28 cellular contexts compared by ENCODE assay signal in genomic region chr3:123332124-123332641, GRCh38.
DNase-seq lines count a peak whose midpoint lies in the region; ATAC-seq and TF ChIP-seq lines count a peak whose summit lies in the region.
"Had no signal": no experiment of that assay in that cellular context is flagged by ENCODE, and none has a peak within 500 bp of the region (broad histone marks: within the 10 kb centered on the region; RNA-seq: fewer than 3 reads in every experiment).

No MANE protein-coding gene starts in this region.

- H3K27me3 ChIP-seq in left ventricle myocardium inferior (ENCODE audit: low read depth) (peaks cover 5% of the 10 kb centered on the region), sigmoid colon (no peaks in the 10 kb centered on the region)

- in situ Hi-C loops in KBM-7 (cut with MboI; ENCODE audit: low pct_unique_long_range_greater_than_20kb, low sequenced_read_pairs) = no loop called here

- H3K27me3 Mint-ChIP-seq in CD14-positive monocyte (ENCODE audit: low read depth in 3 of 3) = peaks cover 7 to 9% (median 8%) of the 10 kb centered on the region in 3 donors
- no peaks in the 10 kb centered on the region for H3K27me3 Mint-ChIP-seq in activated CD8-positive, alpha-beta memory T cell treated with anti-CD3 and anti-CD28 coated beads, Interleukin-2, amount 10 ng/mL, durations not matched to agents 7 days and 5 days

- H3K4me1 ChIP-seq in left ventricle myocardium inferior = peaks cover 98% of the 10 kb centered on the region
- H3K4me1 ChIP-seq in sigmoid colon = peaks cover 0 to 69% (median 57%) of the 10 kb centered on the region in 4 donors

- ATAC-seq in activated CD8-positive, alpha-beta memory T cell treated with anti-CD3 and anti-CD28 coated beads, Interleukin-2, amount 10 ng/mL, durations not matched to agents 7 days and 5 days = no peak
- ATAC-seq: activated CD8-positive, alpha-beta T cell treated with anti-CD3 and anti-CD28 coated beads for 36 hours; HCT116; PC-3 had no signal

- H3K9me3 ChIP-seq in left ventricle myocardium inferior (replicated peaks) = no peaks in the 10 kb centered on the region
- no peaks in the 10 kb centered on the region for H3K9me3 ChIP-seq in sigmoid colon

- H3K27ac ChIP-seq in left ventricle myocardium inferior (replicated peaks) = peak overlapping the region; percentile 87
- peak overlapping the region; percentile 76 to 87 (median 83) for H3K27ac ChIP-seq in sigmoid colon
- H3K27ac ChIP-seq: HL-60, SK-N-MC had no signal

- CTCF ChIA-PET in activated CD8-positive, alpha-beta memory T cell treated with anti-CD3 and anti-CD28 coated beads, Interleukin-2, amount 10 ng/mL, durations not matched to agents 7 days and 5 days (lab: Charles Lee) = interaction anchor here (1.1 to 1.6 kb wide), 2 partner anchors 11 to 227 kb away, joined by 3 to 4 read pairs; no protein-coding TSS in a partner anchor

- H3K4me1 Mint-ChIP-seq in CD14-positive monocyte = no peaks in the 10 kb centered on the region
- peaks cover 6% of the 10 kb centered on the region for H3K4me1 Mint-ChIP-seq in activated CD8-positive, alpha-beta memory T cell treated with anti-CD3 and anti-CD28 coated beads, Interleukin-2, amount 10 ng/mL, durations not matched to agents 7 days and 5 days

- TF ChIP-seq POLR2A in sigmoid colon (IDR thresholded peaks at IDR 0.05) = no peak

- 90% methylated on average over 15 of the region's 15 CpGs for WGBS in sigmoid colon, 2 donors

- H3K9me3 Mint-ChIP-seq in CD14-positive monocyte = no peaks in the 10 kb centered on the region
- no peaks in the 10 kb centered on the region for H3K9me3 Mint-ChIP-seq in activated CD8-positive, alpha-beta memory T cell treated with anti-CD3 and anti-CD28 coated beads, Interleukin-2, amount 10 ng/mL, durations not matched to agents 7 days and 5 days (ENCODE audit: low read depth)
- H3K9me3 Mint-ChIP-seq: activated CD8-positive, alpha-beta T cell treated with anti-CD3 and anti-CD28 coated beads for 36 hours; activated naive CD4-positive, alpha-beta T cell treated with anti-CD3 and anti-CD28 coated beads for 36 hours; activated T-cell treated with anti-CD3 and anti-CD28 coated beads, Interleukin-2, amount 50 U/mL, for 24 hours; endodermal cell; IgD-negative memory B cell had no signal

- DNase-seq in CD14-positive monocyte (ENCODE audit: low spot score) (peak; percentile 35), SK-N-DZ (ENCODE audit: low spot score) (peak; percentile 66), left ventricle myocardium inferior (peak; percentile 13), sigmoid colon (peak; percentile 62), KBM-7 (no peak), amniotic stem cell (lab: John Stamatoyannopoulos, UW) (no peak), activated T-cell treated with anti-CD3 and anti-CD28 coated beads for 4 hours (no peak)
- DNase-seq in activated CD8-positive, alpha-beta memory T cell treated with anti-CD3 and anti-CD28 coated beads, Interleukin-2, amount 10 ng/mL, durations not matched to agents 7 days and 5 days = no peak
- DNase-seq: ACHN; activated CD4-positive, CD25-positive, alpha-beta regulatory T cell; activated CD8-positive, alpha-beta T cell treated with anti-CD3 and anti-CD28 coated beads for 36 hours; activated naive CD4-positive, alpha-beta T cell treated with anti-CD3 and anti-CD28 coated beads for 36 hours; activated T-cell treated with anti-CD3 and anti-CD28 coated beads, Interleukin-2, amount 50 U/mL, for 24 hours; C1 segment of cervical spinal cord; endodermal cell; GDM1; immature natural killer cell; NCI-H1694; NCI-H748 treated with DMSO at 0.1 percent for 48 hours; PC-3; stimulated activated CD4-positive, alpha-beta T cell treated with anti-CD3 and anti-CD28 coated beads, Interleukin-12 subunit alpha, Interleukin-12 subunit beta, amount 100 ng/mL, for 4 hours; substantia nigra; T1000 had no signal

- no peak for TF ChIP-seq CTCF in CD14-positive monocyte (IDR thresholded peaks at IDR 0.05)
- TF ChIP-seq CTCF in left ventricle myocardium inferior (IDR thresholded peaks at IDR 0.05; ENCODE audit: borderline replicate concordance) = no peak
- TF ChIP-seq CTCF in sigmoid colon (IDR thresholded peaks at IDR 0.05) = no peak

- no peak overlapping the region for H3K27ac Mint-ChIP-seq in CD14-positive monocyte
- no peak overlapping the region for H3K27ac Mint-ChIP-seq in activated CD8-positive, alpha-beta memory T cell treated with anti-CD3 and anti-CD28 coated beads, Interleukin-2, amount 10 ng/mL, durations not matched to agents 7 days and 5 days
- H3K27ac Mint-ChIP-seq: activated CD8-positive, alpha-beta T cell treated with anti-CD3 and anti-CD28 coated beads for 36 hours; activated naive CD4-positive, alpha-beta T cell treated with anti-CD3 and anti-CD28 coated beads for 36 hours; activated T-cell treated with anti-CD3 and anti-CD28 coated beads, Interleukin-2, amount 50 U/mL, for 24 hours; endodermal cell; IgD-negative memory B cell; immature natural killer cell had no signal

- TF ChIP-seq EP300 in sigmoid colon (IDR thresholded peaks at IDR 0.05) = no peak

- no peaks in the 10 kb centered on the region for H3K36me3 Mint-ChIP-seq in CD14-positive monocyte
- no peaks in the 10 kb centered on the region for H3K36me3 Mint-ChIP-seq in activated CD8-positive, alpha-beta memory T cell treated with anti-CD3 and anti-CD28 coated beads, Interleukin-2, amount 10 ng/mL, durations not matched to agents 7 days and 5 days
- H3K36me3 Mint-ChIP-seq: IgD-negative memory B cell, immature natural killer cell had no signal

- no peak overlapping the region for H3K4me3 Mint-ChIP-seq in CD14-positive monocyte
- H3K4me3 Mint-ChIP-seq in activated CD8-positive, alpha-beta memory T cell treated with anti-CD3 and anti-CD28 coated beads, Interleukin-2, amount 10 ng/mL, durations not matched to agents 7 days and 5 days = no peak overlapping the region
- H3K4me3 Mint-ChIP-seq: activated CD8-positive, alpha-beta T cell treated with anti-CD3 and anti-CD28 coated beads for 36 hours; activated naive CD4-positive, alpha-beta T cell treated with anti-CD3 and anti-CD28 coated beads for 36 hours; activated T-cell treated with anti-CD3 and anti-CD28 coated beads, Interleukin-2, amount 50 U/mL, for 24 hours; endodermal cell; immature natural killer cell had no signal

- intact Hi-C loops in CD14-positive monocyte (cut with micrococcal nuclease) (no loop called here), left ventricle myocardium inferior (cut with micrococcal nuclease) (no loop called here), sigmoid colon (cut with DNase I) (loop anchor here (5.0 kb wide), 1 partner anchor 40 kb away; no protein-coding TSS in a partner anchor)

- no peaks in the 10 kb centered on the region for H3K36me3 ChIP-seq in left ventricle myocardium inferior
- H3K36me3 ChIP-seq in sigmoid colon = peaks cover 0 to 20% (median 0%) of the 10 kb centered on the region in 4 donors

- H3K4me3 ChIP-seq in left ventricle myocardium inferior = peak overlapping the region; percentile 31
- no peak overlapping the region for H3K4me3 ChIP-seq in sigmoid colon
- H3K4me3 ChIP-seq: lung, SK-N-MC had no signal

Comparison
In these comparisons a context has a peak if more than half of its experiments do, and no peak if none do; other contexts are left out.
1. DNase-seq: peak in CD14-positive monocyte (single experiment), SK-N-DZ (single experiment), left ventricle myocardium inferior (single experiment) and sigmoid colon (single experiment); none in KBM-7 (single experiment), activated CD8-positive, alpha-beta memory T cell treated with anti-CD3 and anti-CD28 coated beads, Interleukin-2, amount 10 ng/mL, durations not matched to agents 7 days and 5 days (single experiment), amniotic stem cell (single experiment) and activated T-cell treated with anti-CD3 and anti-CD28 coated beads for 4 hours (single experiment).